In genomic region chr1:18970358-18970757, GRCh38 we compare ENCODE assay signal across 1 cellular context.
TF ChIP-seq lines count a peak whose summit lies in the region.

No MANE protein-coding gene starts in this region.

TF ChIP-seq in A549, 52 proteins besides CTCF, POLR2A, EP300 and RAD21 (continued from another document):
- TF ChIP-seq ATOH8 (CRISPR knock-in tag; IDR thresholded peaks at IDR 0.05; ENCODE audit: low read depth), result no peak
- no peak for TF ChIP-seq KDM1A (IDR thresholded peaks at IDR 0.05; ENCODE audit: low read depth)
